In genomic region chr11:117095301-117096139, GRCh38 we compare ENCODE assay signal across 8 cellular contexts. TPM values are rescaled to one million over a fixed set of nuclear protein-coding genes. Genes with fewer than 3 reads are reported as not detected.
DNase-seq lines count a peak whose midpoint lies in the region; ATAC-seq and TF ChIP-seq lines count a peak whose summit lies in the region.

No MANE protein-coding gene starts in this region.

- peak overlapping the region; percentile 90 for H3K27ac Mint-ChIP-seq in activated T-helper 2 cell treated with anti-CD3 and anti-CD28 coated beads, Interferon-gamma antibody, Interleukin-2, Interleukin-4, amounts not matched to agents 10 μg/mL and 5 μg/mL and 100 μg/mL, durations not matched to agents 14 hours and 24 hours and 36 hours

- DNase-seq in A673 (ENCODE audit: low spot score) = no peak
- peak; percentile 56 for DNase-seq in HFF-Myc (ENCODE audit: extremely low read depth, low read depth)
- DNase-seq in activated T-helper 2 cell treated with anti-CD3 and anti-CD28 coated beads, Interferon-gamma antibody, Interleukin-2, Interleukin-4, amounts not matched to agents 10 μg/mL and 5 μg/mL and 100 μg/mL, durations not matched to agents 14 hours and 24 hours and 36 hours (ENCODE audit: low spot score) = no peak
- DNase-seq in tibial nerve (ENCODE audit: low spot score in 2 of 2) = no peak
- no peak for DNase-seq in foreskin melanocyte
- DNase-seq in left lobe of liver (ENCODE audit: low spot score) = no peak

- H3K27ac ChIP-seq in A673 (ENCODE audit: low read depth, low read length, poor library complexity, severe bottlenecking) (peak overlapping the region; percentile 97), layer of hippocampus (ENCODE audit: low read depth, low read length) (peak overlapping the region; percentile 98), tibial nerve (peak overlapping the region; percentile 94 to 99 (median 98))

- intact Hi-C loops in A673 (cut with micrococcal nuclease; ENCODE audit: unreplicated experiment) = loop anchor here (2.0 to 5.0 kb wide), 2 partner anchors 79 to 123 kb away; no protein-coding TSS in a partner anchor
- intact Hi-C loops in activated T-helper 2 cell treated with anti-CD3 and anti-CD28 coated beads, Interferon-gamma antibody, Interleukin-2, Interleukin-4, amounts not matched to agents 10 μg/mL and 5 μg/mL and 100 μg/mL, durations not matched to agents 14 hours and 24 hours and 36 hours (cut with micrococcal nuclease) = loop anchor here (2.0 to 5.0 kb wide), 3 partner anchors 47 to 243 kb away; partner anchors contain the start of gene PAFAH1B2

- WGBS in tibial nerve, 2 donors = 33 to 39% methylated on average over 9 of the region's 9 CpGs

- H3K9me3 Mint-ChIP-seq in activated T-helper 2 cell treated with anti-CD3 and anti-CD28 coated beads, Interferon-gamma antibody, Interleukin-2, Interleukin-4, amounts not matched to agents 10 μg/mL and 5 μg/mL and 100 μg/mL, durations not matched to agents 14 hours and 24 hours and 36 hours = peaks cover 7% of the 10 kb centered on the region

- peak in 1 of 2 donors; percentile 5 for TF ChIP-seq EP300 in tibial nerve (IDR thresholded peaks at IDR 0.05)

- H3K4me1 Mint-ChIP-seq in activated T-helper 2 cell treated with anti-CD3 and anti-CD28 coated beads, Interferon-gamma antibody, Interleukin-2, Interleukin-4, amounts not matched to agents 10 μg/mL and 5 μg/mL and 100 μg/mL, durations not matched to agents 14 hours and 24 hours and 36 hours (ENCODE audit: low read depth) = peaks cover 67% of the 10 kb centered on the region

- TF ChIP-seq POLR2A in tibial nerve (IDR thresholded peaks at IDR 0.05) = no peak

- POLR2A ChIA-PET in A673 (lab: Charles Lee; ENCODE audit: low non-redundant PET) = no interaction called here

- H3K27me3 Mint-ChIP-seq in activated T-helper 2 cell treated with anti-CD3 and anti-CD28 coated beads, Interferon-gamma antibody, Interleukin-2, Interleukin-4, amounts not matched to agents 10 μg/mL and 5 μg/mL and 100 μg/mL, durations not matched to agents 14 hours and 24 hours and 36 hours (ENCODE audit: low read depth) = peaks cover 2% of the 10 kb centered on the region

- H3K4me1 ChIP-seq in A673 (ENCODE audit: insufficient read depth, low read length, poor library complexity, severe bottlenecking) (peaks cover 39% of the 10 kb centered on the region), tibial nerve (peaks cover 0 to 71% (median 36%) of the 10 kb centered on the region in 4 donors)

- CTCF ChIA-PET in A673 (lab: Charles Lee) = interaction anchor here (1.1 kb wide), 1 partner anchor 123 kb away, joined by 3 read pairs; no protein-coding TSS in a partner anchor

- no peaks in the 10 kb centered on the region for H3K9me3 ChIP-seq in A673 (ENCODE audit: low read depth, low read length, poor library complexity, severe bottlenecking)
- no peaks in the 10 kb centered on the region for H3K9me3 ChIP-seq in tibial nerve

- peak overlapping the region; percentile 98 for H3K4me3 Mint-ChIP-seq in activated T-helper 2 cell treated with anti-CD3 and anti-CD28 coated beads, Interferon-gamma antibody, Interleukin-2, Interleukin-4, amounts not matched to agents 10 μg/mL and 5 μg/mL and 100 μg/mL, durations not matched to agents 14 hours and 24 hours and 36 hours (ENCODE audit: low read depth)

- TF ChIP-seq CTCF in A673 (conservative IDR thresholded peaks at IDR 0.05; ENCODE audit: low read depth, low read length) (no peak), HFF-Myc (IDR thresholded peaks at IDR 0.05; ENCODE audit: low read depth, low read length, missing control alignments) (no peak), tibial nerve (IDR thresholded peaks at IDR 0.05) (no peak)

- peaks cover 23% of the 10 kb centered on the region for H3K36me3 Mint-ChIP-seq in activated T-helper 2 cell treated with anti-CD3 and anti-CD28 coated beads, Interferon-gamma antibody, Interleukin-2, Interleukin-4, amounts not matched to agents 10 μg/mL and 5 μg/mL and 100 μg/mL, durations not matched to agents 14 hours and 24 hours and 36 hours (ENCODE audit: low read depth)

- no TSS peak for BruUV-seq in A673 (replicated peaks; lab: Mats Ljungman, UMichigan)

- H3K4me3 ChIP-seq in A673 (ENCODE audit: low read depth, low read length, poor library complexity, severe bottlenecking) (peak overlapping the region; percentile 72), HFF-Myc (replicated peaks; ENCODE audit: low read depth, low read length) (peak overlapping the region; percentile 82), tibial nerve (no peak overlapping the region)

- ATAC-seq in GM19467 (IDR thresholded peaks at IDR 0.05; ENCODE audit: unreplicated experiment) = no peak
- ATAC-seq in left lobe of liver = no peak

- no peaks in the 10 kb centered on the region for H3K36me3 ChIP-seq in A673 (ENCODE audit: insufficient read depth, low read length, poor library complexity, severe bottlenecking)
- H3K36me3 ChIP-seq in tibial nerve = no peaks in the 10 kb centered on the region

- H3K27me3 ChIP-seq in A673 (replicated peaks; ENCODE audit: insufficient read depth, low read depth, low read length, poor library complexity) (no peaks in the 10 kb centered on the region), layer of hippocampus (ENCODE audit: control insufficient read depth, insufficient read depth, low read length) (no peaks in the 10 kb centered on the region), tibial nerve (no peaks in the 10 kb centered on the region)

RNA-seq across cellular contexts. Expression of gene SIK3, which starts 2.7 kb away (rescaled TPM):
- total RNA-seq in A673 (2021) (71.9 and 81.7 TPM in 2 replicates), tibial nerve (10 to 100 TPM; 45.0 to 70.2 (median 48.8) TPM), left lobe of liver (27.1 TPM)
- 25.3 and 25.6 TPM in 2 replicates for total RNA-seq in activated T-helper 2 cell treated with anti-CD3 and anti-CD28 coated beads, Interferon-gamma antibody, Interleukin-2, Interleukin-4, amounts not matched to agents 10 μg/mL and 5 μg/mL and 100 μg/mL, durations not matched to agents 14 hours and 24 hours and 36 hours

RNA-seq across cellular contexts. Expression of gene PAFAH1B2, which starts 48.6 kb away (rescaled TPM):
- total RNA-seq in A673 (2021) = 153 and 160 TPM in 2 replicates
- total RNA-seq in activated T-helper 2 cell treated with anti-CD3 and anti-CD28 coated beads, Interferon-gamma antibody, Interleukin-2, Interleukin-4, amounts not matched to agents 10 μg/mL and 5 μg/mL and 100 μg/mL, durations not matched to agents 14 hours and 24 hours and 36 hours = 72.3 and 76.9 TPM in 2 replicates
- total RNA-seq in tibial nerve = 100 to 1,000 TPM in 3 of 4 donors, 10 to 100 TPM in 1; 96.9 to 125 (median 109) TPM
- 23.5 TPM for total RNA-seq in left lobe of liver

Comparison
In these comparisons a context has a peak if more than half of its experiments do, and no peak if none do; other contexts are left out.
1. H3K4me3 ChIP-seq: peak in A673 (single experiment) and HFF-Myc (single experiment); none in tibial nerve (0 of 4).
2. Peak in every context shown above with its lines, with median percentiles within 50 percentile points of each other: H3K27ac ChIP-seq.